In genomic region chr14:56221392-56222128, GRCh38 we compare ENCODE assay signal across 16 cellular contexts.
A peak's percentile ranks its signal among the peaks of the same experiment; 100 is the strongest.
DNase-seq lines count a peak whose midpoint lies in the region; ATAC-seq and TF ChIP-seq lines count a peak whose summit lies in the region.
"Had no signal": no experiment of that assay in that cellular context is flagged by ENCODE, and none has a peak within 500 bp of the region (broad histone marks: within the 10 kb centered on the region; RNA-seq: fewer than 3 reads in every experiment).

No MANE protein-coding gene starts in this region.

- intact Hi-C loops in heart right ventricle (cut with DNase I) = loop anchor here in 1 of 10 donors (5.0 kb wide), 1 partner anchor 104 kb away; the partner anchor contains the start of gene PELI2
- intact Hi-C loops in cardiac septum (cut with DNase I) = loop anchor here (5.0 kb wide), 1 partner anchor 104 kb away; the partner anchor contains the start of gene PELI2

- peaks cover 8 to 61% (median 50%) of the 10 kb centered on the region in 9 donors for H3K4me1 ChIP-seq in heart right ventricle

- no peak overlapping the region for H3K4me3 ChIP-seq in heart right ventricle
- no peak overlapping the region for H3K4me3 ChIP-seq in SK-N-MC
- no peak overlapping the region for H3K4me3 ChIP-seq in fibroblast of the aortic adventitia (ENCODE audit: low read depth, low read length)

- H3K9ac ChIP-seq in SK-N-MC (ENCODE audit: insufficient read length) = no peak overlapping the region

- no peaks in the 10 kb centered on the region for H3K27me3 ChIP-seq in heart right ventricle

- H3K27ac ChIP-seq in heart right ventricle (peak overlapping the region in 3 of 10 donors; percentile 5 to 33 (median 26)), SK-N-MC (peak overlapping the region; percentile 9; the same call in 1 of the 2 replicates)

- H3K36me3 ChIP-seq in heart right ventricle (no peaks in the 10 kb centered on the region), SK-N-MC (ENCODE audit: insufficient read depth, low read length) (no peaks in the 10 kb centered on the region)

- TF ChIP-seq CTCF in heart right ventricle (IDR thresholded peaks at IDR 0.05) = no peak
- TF ChIP-seq CTCF in fibroblast of the aortic adventitia (IDR thresholded peaks at IDR 0.05; ENCODE audit: insufficient read depth, low read length) = no peak

- peak in 6 of 8 donors; percentile 25 to 73 (median 42) for ATAC-seq in heart right ventricle
- ATAC-seq in GM21515 (IDR thresholded peaks at IDR 0.05; ENCODE audit: unreplicated experiment) = no peak
- ATAC-seq: CD8-positive, alpha-beta T cell had no signal

- H3K9me3 ChIP-seq in heart right ventricle = no peaks in the 10 kb centered on the region
- no peaks in the 10 kb centered on the region for H3K9me3 ChIP-seq in SK-N-MC (ENCODE audit: low read depth, low read length)
- H3K9me3 ChIP-seq: Caco-2 had no signal

- DNase-seq in heart right ventricle = no peak
- DNase-seq in cardiac septum (ENCODE audit: low spot score) = no peak
- DNase-seq in SK-N-MC (ENCODE audit: low read depth, low spot score) = no peak
- DNase-seq in fibroblast of the aortic adventitia (ENCODE audit: low read depth) = peak; percentile 66
- DNase-seq in activated T-cell treated with anti-CD3 and anti-CD28 coated beads, Interleukin-2, amount 50 U/mL, for 1 hour = no peak
- DNase-seq in stimulated activated CD4-positive, alpha-beta T cell treated with anti-CD3 and anti-CD28 coated beads, Interleukin-2, amount 100 ng/mL, for 24 hours = no peak
- DNase-seq: Caco-2; CD8-positive, alpha-beta T cell; DMS79 treated with DMSO at 0.1 percent for 48 hours; Karpas-422; NCI-H1436; NCI-H187; NCI-H2081 treated with DMSO at 0.1 percent for 48 hours; NCI-H748 treated with DMSO at 0.1 percent for 48 hours; RPMI8226 had no signal

- 46 to 59% methylated on average over 7 of the region's 7 CpGs for WGBS in heart right ventricle, 2 donors
